In the genomic region with DNA sequence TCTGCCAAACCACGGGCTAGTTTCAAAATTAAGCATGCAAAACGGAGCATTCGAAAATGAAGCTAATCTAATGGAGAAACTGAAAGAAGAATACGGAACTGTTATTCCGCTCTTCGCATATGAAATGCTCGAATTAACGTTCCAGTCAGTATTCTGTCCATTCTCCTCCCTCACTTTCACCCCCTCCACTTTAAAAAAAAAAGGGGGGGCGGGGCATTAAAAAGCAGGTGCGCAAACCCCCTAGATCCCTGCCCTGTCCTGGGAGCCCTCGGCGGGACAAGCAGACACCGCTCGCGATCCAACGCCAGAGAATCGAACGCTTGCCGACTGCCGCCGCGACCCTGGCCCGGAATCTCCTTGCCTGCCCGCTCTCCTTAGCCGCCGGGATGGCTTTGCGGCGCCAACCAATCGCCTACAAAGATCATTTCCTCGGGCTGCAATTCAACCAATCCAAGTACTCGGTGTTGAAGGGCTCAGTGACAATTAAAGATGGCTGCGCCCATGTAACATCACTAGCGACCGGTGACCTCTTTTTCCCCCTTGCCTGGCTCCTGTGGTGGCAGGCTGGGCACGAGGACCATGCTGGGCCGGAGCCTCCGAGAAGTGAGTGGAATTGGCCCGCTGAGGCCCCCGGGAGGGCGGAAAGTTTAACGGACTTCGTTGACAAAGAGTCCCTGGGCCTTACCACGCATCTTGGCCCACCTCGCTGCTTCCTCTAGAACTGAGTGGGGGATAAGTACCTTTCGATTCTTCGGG, we compare ENCODE assay signal across 1 cellular context.
A peak's percentile ranks its signal among the peaks of the same experiment; 100 is the strongest.
TF ChIP-seq lines count a peak whose summit lies in the region.

A gene with protein sequence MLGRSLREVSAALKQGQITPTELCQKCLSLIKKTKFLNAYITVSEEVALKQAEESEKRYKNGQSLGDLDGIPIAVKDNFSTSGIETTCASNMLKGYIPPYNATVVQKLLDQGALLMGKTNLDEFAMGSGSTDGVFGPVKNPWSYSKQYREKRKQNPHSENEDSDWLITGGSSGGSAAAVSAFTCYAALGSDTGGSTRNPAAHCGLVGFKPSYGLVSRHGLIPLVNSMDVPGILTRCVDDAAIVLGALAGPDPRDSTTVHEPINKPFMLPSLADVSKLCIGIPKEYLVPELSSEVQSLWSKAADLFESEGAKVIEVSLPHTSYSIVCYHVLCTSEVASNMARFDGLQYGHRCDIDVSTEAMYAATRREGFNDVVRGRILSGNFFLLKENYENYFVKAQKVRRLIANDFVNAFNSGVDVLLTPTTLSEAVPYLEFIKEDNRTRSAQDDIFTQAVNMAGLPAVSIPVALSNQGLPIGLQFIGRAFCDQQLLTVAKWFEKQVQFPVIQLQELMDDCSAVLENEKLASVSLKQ (plus strand): TSS at position 476 of the 756 bp plus-strand sequence. CDS start 104 bp downstream, at position 580.
A gene with protein sequence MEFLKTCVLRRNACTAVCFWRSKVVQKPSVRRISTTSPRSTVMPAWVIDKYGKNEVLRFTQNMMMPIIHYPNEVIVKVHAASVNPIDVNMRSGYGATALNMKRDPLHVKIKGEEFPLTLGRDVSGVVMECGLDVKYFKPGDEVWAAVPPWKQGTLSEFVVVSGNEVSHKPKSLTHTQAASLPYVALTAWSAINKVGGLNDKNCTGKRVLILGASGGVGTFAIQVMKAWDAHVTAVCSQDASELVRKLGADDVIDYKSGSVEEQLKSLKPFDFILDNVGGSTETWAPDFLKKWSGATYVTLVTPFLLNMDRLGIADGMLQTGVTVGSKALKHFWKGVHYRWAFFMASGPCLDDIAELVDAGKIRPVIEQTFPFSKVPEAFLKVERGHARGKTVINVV (minus strand): TSS at position 396 of the 756 bp plus-strand sequence. CDS start 477 bp downstream, outside the sequence.

TF ChIP-seq in HepG2, 621 proteins besides CTCF, POLR2A, EP300 and RAD21 (continued from another document and continues in another):
- TF ChIP-seq, protein P1, sequence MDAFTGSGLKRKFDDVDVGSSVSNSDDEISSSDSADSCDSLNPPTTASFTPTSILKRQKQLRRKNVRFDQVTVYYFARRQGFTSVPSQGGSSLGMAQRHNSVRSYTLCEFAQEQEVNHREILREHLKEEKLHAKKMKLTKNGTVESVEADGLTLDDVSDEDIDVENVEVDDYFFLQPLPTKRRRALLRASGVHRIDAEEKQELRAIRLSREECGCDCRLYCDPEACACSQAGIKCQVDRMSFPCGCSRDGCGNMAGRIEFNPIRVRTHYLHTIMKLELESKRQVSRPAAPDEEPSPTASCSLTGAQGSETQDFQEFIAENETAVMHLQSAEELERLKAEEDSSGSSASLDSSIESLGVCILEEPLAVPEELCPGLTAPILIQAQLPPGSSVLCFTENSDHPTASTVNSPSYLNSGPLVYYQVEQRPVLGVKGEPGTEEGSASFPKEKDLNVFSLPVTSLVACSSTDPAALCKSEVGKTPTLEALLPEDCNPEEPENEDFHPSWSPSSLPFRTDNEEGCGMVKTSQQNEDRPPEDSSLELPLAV (CRISPR knock-in tag; conservative IDR thresholded peaks at IDR 0.05; ENCODE audit: low read depth), result no peak
- no peak for TF ChIP-seq MAFF (IDR thresholded peaks at IDR 0.05; ENCODE audit: low read depth, low read length)
- no peak for TF ChIP-seq SNAI1 (CRISPR knock-in tag; IDR thresholded peaks at IDR 0.05; ENCODE audit: borderline replicate concordance)
- no peak for TF ChIP-seq TMF1 (CRISPR knock-in tag; IDR thresholded peaks at IDR 0.05; ENCODE audit: low read depth)
- TF ChIP-seq, protein P2, sequence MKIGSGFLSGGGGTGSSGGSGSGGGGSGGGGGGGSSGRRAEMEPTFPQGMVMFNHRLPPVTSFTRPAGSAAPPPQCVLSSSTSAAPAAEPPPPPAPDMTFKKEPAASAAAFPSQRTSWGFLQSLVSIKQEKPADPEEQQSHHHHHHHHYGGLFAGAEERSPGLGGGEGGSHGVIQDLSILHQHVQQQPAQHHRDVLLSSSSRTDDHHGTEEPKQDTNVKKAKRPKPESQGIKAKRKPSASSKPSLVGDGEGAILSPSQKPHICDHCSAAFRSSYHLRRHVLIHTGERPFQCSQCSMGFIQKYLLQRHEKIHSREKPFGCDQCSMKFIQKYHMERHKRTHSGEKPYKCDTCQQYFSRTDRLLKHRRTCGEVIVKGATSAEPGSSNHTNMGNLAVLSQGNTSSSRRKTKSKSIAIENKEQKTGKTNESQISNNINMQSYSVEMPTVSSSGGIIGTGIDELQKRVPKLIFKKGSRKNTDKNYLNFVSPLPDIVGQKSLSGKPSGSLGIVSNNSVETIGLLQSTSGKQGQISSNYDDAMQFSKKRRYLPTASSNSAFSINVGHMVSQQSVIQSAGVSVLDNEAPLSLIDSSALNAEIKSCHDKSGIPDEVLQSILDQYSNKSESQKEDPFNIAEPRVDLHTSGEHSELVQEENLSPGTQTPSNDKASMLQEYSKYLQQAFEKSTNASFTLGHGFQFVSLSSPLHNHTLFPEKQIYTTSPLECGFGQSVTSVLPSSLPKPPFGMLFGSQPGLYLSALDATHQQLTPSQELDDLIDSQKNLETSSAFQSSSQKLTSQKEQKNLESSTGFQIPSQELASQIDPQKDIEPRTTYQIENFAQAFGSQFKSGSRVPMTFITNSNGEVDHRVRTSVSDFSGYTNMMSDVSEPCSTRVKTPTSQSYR (CRISPR knock-in tag; IDR thresholded peaks at IDR 0.05; ENCODE audit: borderline replicate concordance), result no peak
- peak; percentile 76 for TF ChIP-seq POLR2AphosphoS5 (IDR thresholded peaks at IDR 0.05; ENCODE audit: low read depth, low read length)
- peak; percentile 91 for TF ChIP-seq KMT2B (CRISPR knock-in tag; IDR thresholded peaks at IDR 0.05)
- TF ChIP-seq MAFK (conservative IDR thresholded peaks at IDR 0.05 in 1 of 2, IDR thresholded peaks at IDR 0.05 in 1 of 2; ENCODE audit: low read length in 2 of 2), result no peak
- no peak for TF ChIP-seq KLF6 (CRISPR knock-in tag; IDR thresholded peaks at IDR 0.05)
- no peak for TF ChIP-seq ZNF207 (IDR thresholded peaks at IDR 0.05; ENCODE audit: borderline replicate concordance)
- TF ChIP-seq ZBTB21 (CRISPR knock-in tag; IDR thresholded peaks at IDR 0.05), result no peak
- TF ChIP-seq FOXC1 (CRISPR knock-in tag; IDR thresholded peaks at IDR 0.05; ENCODE audit: borderline replicate concordance), result no peak
- TF ChIP-seq, protein P3, sequence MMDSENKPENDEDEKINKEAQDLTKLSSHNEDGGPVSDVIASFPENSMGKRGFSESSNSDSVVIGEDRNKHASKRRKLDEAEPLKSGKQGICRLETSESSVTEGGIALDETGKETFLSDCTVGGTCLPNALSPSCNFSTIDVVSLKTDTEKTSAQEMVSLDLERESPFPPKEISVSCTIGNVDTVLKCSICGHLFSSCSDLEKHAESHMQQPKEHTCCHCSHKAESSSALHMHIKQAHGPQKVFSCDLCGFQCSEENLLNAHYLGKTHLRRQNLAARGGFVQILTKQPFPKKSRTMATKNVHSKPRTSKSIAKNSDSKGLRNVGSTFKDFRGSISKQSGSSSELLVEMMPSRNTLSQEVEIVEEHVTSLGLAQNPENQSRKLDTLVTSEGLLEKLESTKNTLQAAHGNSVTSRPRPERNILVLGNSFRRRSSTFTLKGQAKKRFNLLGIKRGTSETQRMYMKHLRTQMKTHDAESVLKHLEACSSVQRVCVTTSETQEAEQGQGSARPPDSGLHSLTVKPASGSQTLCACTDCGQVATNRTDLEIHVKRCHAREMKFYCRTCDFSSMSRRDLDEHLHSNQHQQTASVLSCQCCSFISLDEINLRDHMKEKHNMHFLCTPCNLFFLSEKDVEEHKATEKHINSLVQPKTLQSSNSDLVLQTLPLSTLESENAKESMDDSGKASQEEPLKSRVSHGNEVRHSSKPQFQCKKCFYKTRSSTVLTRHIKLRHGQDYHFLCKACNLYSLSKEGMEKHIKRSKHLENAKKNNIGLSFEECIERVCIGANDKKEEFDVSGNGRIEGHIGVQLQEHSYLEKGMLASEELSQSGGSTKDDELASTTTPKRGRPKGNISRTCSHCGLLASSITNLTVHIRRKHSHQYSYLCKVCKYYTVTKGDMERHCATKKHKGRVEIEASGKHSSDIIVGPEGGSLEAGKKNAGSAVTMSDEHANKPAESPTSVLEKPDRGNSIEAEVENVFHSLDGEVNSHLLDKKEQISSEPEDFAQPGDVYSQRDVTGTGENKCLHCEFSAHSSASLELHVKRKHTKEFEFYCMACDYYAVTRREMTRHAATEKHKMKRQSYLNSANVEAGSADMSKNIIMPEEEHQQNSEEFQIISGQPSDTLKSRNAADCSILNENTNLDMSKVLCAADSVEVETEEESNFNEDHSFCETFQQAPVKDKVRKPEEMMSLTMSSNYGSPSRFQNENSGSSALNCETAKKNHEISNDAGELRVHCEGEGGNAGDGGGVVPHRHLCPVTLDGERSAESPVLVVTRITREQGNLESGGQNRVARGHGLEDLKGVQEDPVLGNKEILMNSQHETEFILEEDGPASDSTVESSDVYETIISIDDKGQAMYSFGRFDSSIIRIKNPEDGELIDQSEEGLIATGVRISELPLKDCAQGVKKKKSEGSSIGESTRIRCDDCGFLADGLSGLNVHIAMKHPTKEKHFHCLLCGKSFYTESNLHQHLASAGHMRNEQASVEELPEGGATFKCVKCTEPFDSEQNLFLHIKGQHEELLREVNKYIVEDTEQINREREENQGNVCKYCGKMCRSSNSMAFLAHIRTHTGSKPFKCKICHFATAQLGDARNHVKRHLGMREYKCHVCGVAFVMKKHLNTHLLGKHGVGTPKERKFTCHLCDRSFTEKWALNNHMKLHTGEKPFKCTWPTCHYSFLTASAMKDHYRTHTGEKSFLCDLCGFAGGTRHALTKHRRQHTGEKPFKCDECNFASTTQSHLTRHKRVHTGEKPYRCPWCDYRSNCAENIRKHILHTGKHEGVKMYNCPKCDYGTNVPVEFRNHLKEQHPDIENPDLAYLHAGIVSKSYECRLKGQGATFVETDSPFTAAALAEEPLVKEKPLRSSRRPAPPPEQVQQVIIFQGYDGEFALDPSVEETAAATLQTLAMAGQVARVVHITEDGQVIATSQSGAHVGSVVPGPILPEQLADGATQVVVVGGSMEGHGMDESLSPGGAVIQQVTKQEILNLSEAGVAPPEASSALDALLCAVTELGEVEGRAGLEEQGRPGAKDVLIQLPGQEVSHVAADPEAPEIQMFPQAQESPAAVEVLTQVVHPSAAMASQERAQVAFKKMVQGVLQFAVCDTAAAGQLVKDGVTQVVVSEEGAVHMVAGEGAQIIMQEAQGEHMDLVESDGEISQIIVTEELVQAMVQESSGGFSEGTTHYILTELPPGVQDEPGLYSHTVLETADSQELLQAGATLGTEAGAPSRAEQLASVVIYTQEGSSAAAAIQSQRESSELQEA (CRISPR knock-in tag; IDR thresholded peaks at IDR 0.05; ENCODE audit: not compliant biosample characterization), result no peak
- 0 out of 2 replicates have a peak, but pooled peaks have one; percentile 2 for TF ChIP-seq HNF4A (CRISPR knock-in tag; IDR thresholded peaks at IDR 0.05)
- no peak for TF ChIP-seq ESRRA (CRISPR knock-in tag; IDR thresholded peaks at IDR 0.05; ENCODE audit: low read depth)
- TF ChIP-seq AGO2 (optimal IDR thresholded peaks at IDR 0.05; ENCODE audit: low read depth, low read length), result no peak
- peak; percentile 28; the same call in 1 of the 2 replicates for TF ChIP-seq NKX3-1 (CRISPR knock-in tag; IDR thresholded peaks at IDR 0.05)
- TF ChIP-seq ZNF703 (CRISPR knock-in tag; IDR thresholded peaks at IDR 0.05; ENCODE audit: borderline replicate concordance), result no peak
- TF ChIP-seq, protein P4, sequence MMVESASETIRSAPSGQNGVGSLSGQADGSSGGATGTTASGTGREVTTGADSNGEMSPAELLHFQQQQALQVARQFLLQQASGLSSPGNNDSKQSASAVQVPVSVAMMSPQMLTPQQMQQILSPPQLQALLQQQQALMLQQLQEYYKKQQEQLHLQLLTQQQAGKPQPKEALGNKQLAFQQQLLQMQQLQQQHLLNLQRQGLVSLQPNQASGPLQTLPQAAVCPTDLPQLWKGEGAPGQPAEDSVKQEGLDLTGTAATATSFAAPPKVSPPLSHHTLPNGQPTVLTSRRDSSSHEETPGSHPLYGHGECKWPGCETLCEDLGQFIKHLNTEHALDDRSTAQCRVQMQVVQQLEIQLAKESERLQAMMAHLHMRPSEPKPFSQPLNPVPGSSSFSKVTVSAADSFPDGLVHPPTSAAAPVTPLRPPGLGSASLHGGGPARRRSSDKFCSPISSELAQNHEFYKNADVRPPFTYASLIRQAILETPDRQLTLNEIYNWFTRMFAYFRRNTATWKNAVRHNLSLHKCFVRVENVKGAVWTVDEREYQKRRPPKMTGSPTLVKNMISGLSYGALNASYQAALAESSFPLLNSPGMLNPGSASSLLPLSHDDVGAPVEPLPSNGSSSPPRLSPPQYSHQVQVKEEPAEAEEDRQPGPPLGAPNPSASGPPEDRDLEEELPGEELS (CRISPR knock-in tag; IDR thresholded peaks at IDR 0.05), result no peak
- TF ChIP-seq HIVEP1 (CRISPR knock-in tag; IDR thresholded peaks at IDR 0.05), result peak; percentile 67; the same call in 1 of the 2 replicates
- TF ChIP-seq ZNF773 (CRISPR knock-in tag; IDR thresholded peaks at IDR 0.05; ENCODE audit: borderline replicate concordance), result no peak
- no peak for TF ChIP-seq ZNF792 (CRISPR knock-in tag; IDR thresholded peaks at IDR 0.05)
- TF ChIP-seq SOX13 (IDR thresholded peaks at IDR 0.05), result no peak
- TF ChIP-seq SOX13 (CRISPR knock-in tag; conservative IDR thresholded peaks at IDR 0.05 in 1 of 2, IDR thresholded peaks at IDR 0.05 in 1 of 2), result no peak; a peak in 1 of 4 replicates
- peak; percentile 65; the same call in 1 of the 2 replicates for TF ChIP-seq ZNF556 (CRISPR knock-in tag; IDR thresholded peaks at IDR 0.05; ENCODE audit: borderline replicate concordance)
- no peak for TF ChIP-seq ZFYVE20 (CRISPR knock-in tag; IDR thresholded peaks at IDR 0.05; ENCODE audit: borderline replicate concordance, low read depth)
- no peak for TF ChIP-seq KAT7 (CRISPR knock-in tag; IDR thresholded peaks at IDR 0.05; ENCODE audit: borderline replicate concordance)
- TF ChIP-seq TBP (CRISPR knock-in tag; IDR thresholded peaks at IDR 0.05), result no peak
- TF ChIP-seq, protein P5, sequence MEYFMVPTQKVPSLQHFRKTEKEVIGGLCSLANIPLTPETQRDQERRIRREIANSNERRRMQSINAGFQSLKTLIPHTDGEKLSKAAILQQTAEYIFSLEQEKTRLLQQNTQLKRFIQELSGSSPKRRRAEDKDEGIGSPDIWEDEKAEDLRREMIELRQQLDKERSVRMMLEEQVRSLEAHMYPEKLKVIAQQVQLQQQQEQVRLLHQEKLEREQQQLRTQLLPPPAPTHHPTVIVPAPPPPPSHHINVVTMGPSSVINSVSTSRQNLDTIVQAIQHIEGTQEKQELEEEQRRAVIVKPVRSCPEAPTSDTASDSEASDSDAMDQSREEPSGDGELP (IDR thresholded peaks at IDR 0.05; ENCODE audit: borderline replicate concordance, low read depth), result no peak
- TF ChIP-seq PITX1 (CRISPR knock-in tag; IDR thresholded peaks at IDR 0.05), result no peak
- no peak; the same call in 1 of the 2 replicates for TF ChIP-seq ZNF788 (CRISPR knock-in tag; IDR thresholded peaks at IDR 0.05; ENCODE audit: borderline replicate concordance)
- no peak for TF ChIP-seq WIZ (CRISPR knock-in tag; IDR thresholded peaks at IDR 0.05)
- no peak for TF ChIP-seq TGIF2 (CRISPR knock-in tag; IDR thresholded peaks at IDR 0.05)
- no peak for TF ChIP-seq SMC3 (IDR thresholded peaks at IDR 0.05; ENCODE audit: low read length)
- no peak for TF ChIP-seq SMARCC2 (IDR thresholded peaks at IDR 0.05)
- no peak for TF ChIP-seq ZFAT (CRISPR knock-in tag; conservative IDR thresholded peaks at IDR 0.05)
- TF ChIP-seq KDM3A (CRISPR knock-in tag; IDR thresholded peaks at IDR 0.05; ENCODE audit: low read depth), result 0 out of 2 replicates have a peak, but pooled peaks have one; percentile 41
- TF ChIP-seq KLF9 (CRISPR knock-in tag; IDR thresholded peaks at IDR 0.05; ENCODE audit: low read depth), result no peak
